10 cellular contexts compared by ENCODE assay signal in the genomic region with DNA sequence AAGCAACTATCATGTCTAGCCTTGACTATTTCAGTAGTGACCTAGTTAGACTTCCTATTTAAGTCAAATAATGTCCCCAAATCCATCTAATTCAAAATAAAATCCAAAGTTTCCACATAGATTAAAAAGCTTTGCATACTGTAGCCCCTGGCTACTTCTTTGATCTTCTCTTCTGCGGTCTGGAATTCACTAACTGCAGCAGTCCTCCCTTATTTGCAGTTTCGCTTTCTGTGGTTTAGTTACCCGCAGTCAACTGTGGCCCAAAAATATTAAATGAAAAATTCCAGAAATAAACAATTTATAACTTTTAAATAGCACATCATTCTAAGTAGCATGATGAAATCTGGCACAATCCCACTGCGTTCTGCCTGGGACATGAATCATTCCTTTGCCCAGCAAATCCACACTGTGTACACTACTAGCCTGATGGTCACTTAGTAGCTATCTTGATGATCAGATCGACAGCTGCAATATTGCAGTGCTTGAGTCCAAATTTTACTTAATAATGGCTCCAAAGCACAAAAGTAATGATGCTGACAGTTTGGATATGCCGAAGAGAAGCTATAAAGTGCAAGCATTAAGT.
DNase-seq lines count a peak whose midpoint lies in the region; ATAC-seq and TF ChIP-seq lines count a peak whose summit lies in the region.
"Had no signal": no experiment of that assay in that cellular context is flagged by ENCODE, and none has a peak within 500 bp of the region (broad histone marks: within the 10 kb centered on the region; RNA-seq: fewer than 3 reads in every experiment).

No MANE protein-coding gene starts in this region.

- H3K9me3 ChIP-seq in KOPT-K1 (ENCODE audit: insufficient read depth, low read length, poor library complexity, severe bottlenecking) (no peaks in the 10 kb centered on the region), mammary epithelial cell (replicated peaks; ENCODE audit: insufficient read depth, low read length) (no peaks in the 10 kb centered on the region)
- H3K9me3 ChIP-seq: tibial nerve had no signal

- peaks cover 2% of the 10 kb centered on the region for H3K9me3 Mint-ChIP-seq in mesothelial cell of epicardium
- H3K9me3 Mint-ChIP-seq in activated CD8-positive, alpha-beta T cell treated with anti-CD3 and anti-CD28 coated beads, Interleukin-2, amount 10 ng/mL, durations not matched to agents 7 days and 5 days (ENCODE audit: insufficient read depth) = peaks cover under 1% of the 10 kb centered on the region

- 18% methylated on average over 6 of the region's 6 CpGs for WGBS in mammary epithelial cell (ENCODE audit: low coverage, missing lambda C conversion rate)

- H3K79me2 ChIP-seq in mammary epithelial cell (ENCODE audit: insufficient read depth, low read length) = no peaks in the 10 kb centered on the region

- H2AFZ ChIP-seq in mammary epithelial cell (ENCODE audit: low read depth, low read length) = peak overlapping the region; percentile 13

- H3K27me3 Mint-ChIP-seq in mesothelial cell of epicardium (ENCODE audit: low read depth) = no peaks in the 10 kb centered on the region
- no peaks in the 10 kb centered on the region for H3K27me3 Mint-ChIP-seq in activated CD8-positive, alpha-beta T cell treated with anti-CD3 and anti-CD28 coated beads, Interleukin-2, amount 10 ng/mL, durations not matched to agents 7 days and 5 days (ENCODE audit: low read depth)

- DNase-seq in A172 (ENCODE audit: low spot score) (peak; percentile 20), mammary epithelial cell (peak; percentile 75), mesothelial cell of epicardium (ENCODE audit: low spot score in 2 of 2, unreplicated experiment in 2 of 2) (no peak), cerebellum (ENCODE audit: low spot score) (no peak), NCI-H226 (no peak)
- no peak for DNase-seq in activated CD8-positive, alpha-beta T cell treated with anti-CD3 and anti-CD28 coated beads, Interleukin-2, amount 10 ng/mL, durations not matched to agents 7 days and 5 days
- DNase-seq: NCI-H2107 had no signal

- CTCF ChIA-PET in mammary epithelial cell (lab: Charles Lee; ENCODE audit: low non-redundant PET) = no interaction called here
- CTCF ChIA-PET in activated CD8-positive, alpha-beta T cell treated with anti-CD3 and anti-CD28 coated beads, Interleukin-2, amount 10 ng/mL, durations not matched to agents 7 days and 5 days (lab: Charles Lee) = no interaction called here

- in situ Hi-C loops in mammary epithelial cell (cut with MboI; ENCODE audit: low sequenced_read_pairs in 2 of 2) = no loop called here

- dilution Hi-C loops in mammary epithelial cell (cut with HindIII; ENCODE audit: low sequenced_read_pairs) = no loop called here

- H3K4me1 ChIP-seq in mammary epithelial cell (ENCODE audit: insufficient read depth, low read length) = peaks cover 4% of the 10 kb centered on the region
- H3K4me1 ChIP-seq: tibial nerve had no signal

- peaks cover 17% of the 10 kb centered on the region for H3K4me1 Mint-ChIP-seq in mesothelial cell of epicardium
- H3K4me1 Mint-ChIP-seq in activated CD8-positive, alpha-beta T cell treated with anti-CD3 and anti-CD28 coated beads, Interleukin-2, amount 10 ng/mL, durations not matched to agents 7 days and 5 days (ENCODE audit: low read depth) = peaks cover 6% of the 10 kb centered on the region

- intact Hi-C loops in mammary epithelial cell (cut with micrococcal nuclease) = no loop called here

- TF ChIP-seq CTCF in mammary epithelial cell (conservative IDR thresholded peaks at IDR 0.05 in 1 of 2, IDR thresholded peaks at IDR 0.05 in 1 of 2; ENCODE audit: extremely low read depth in 1 of 2, insufficient read depth in 1 of 2, low read depth in 1 of 2, low read length in 2 of 2) (no peak), mesothelial cell of epicardium (IDR thresholded peaks at IDR 0.05; ENCODE audit: unreplicated experiment) (no peak)

- no peaks in the 10 kb centered on the region for H4K20me1 ChIP-seq in mammary epithelial cell (ENCODE audit: insufficient read depth, low read length)

- TSS peak; percentile 77 for BruUV-seq in mammary epithelial cell (replicated peaks; lab: Mats Ljungman, UMichigan)

- no peak for ATAC-seq in GM18502 (IDR thresholded peaks at IDR 0.05; ENCODE audit: poor library complexity, unreplicated experiment)
- ATAC-seq in activated CD8-positive, alpha-beta T cell treated with anti-CD3 and anti-CD28 coated beads, Interleukin-2, amount 10 ng/mL, durations not matched to agents 7 days and 5 days = no peak

- H3K27ac ChIP-seq in KOPT-K1 (ENCODE audit: low read depth, low read length, poor library complexity, severe bottlenecking) (peak overlapping the region; percentile 21), mammary epithelial cell (ENCODE audit: insufficient read depth, low read depth, low read length) (peak overlapping the region; percentile 55)
- H3K27ac ChIP-seq: tibial nerve had no signal

- H3K27me3 ChIP-seq in mammary epithelial cell (ENCODE audit: insufficient read depth, low read length) = no peaks in the 10 kb centered on the region
- H3K27me3 ChIP-seq: tibial nerve had no signal

- peaks cover 2% of the 10 kb centered on the region for H3K36me3 Mint-ChIP-seq in mesothelial cell of epicardium
- H3K36me3 Mint-ChIP-seq in activated CD8-positive, alpha-beta T cell treated with anti-CD3 and anti-CD28 coated beads, Interleukin-2, amount 10 ng/mL, durations not matched to agents 7 days and 5 days (ENCODE audit: low read depth) = peaks cover 2% of the 10 kb centered on the region

- peak overlapping the region; percentile 9 to 37 (median 17) for H3K4me3 ChIP-seq in mammary epithelial cell (replicated peaks in 1 of 3; ENCODE audit: insufficient read depth in 1 of 3, low read depth in 2 of 3, low read length in 3 of 3)
- H3K4me3 ChIP-seq: tibial nerve had no signal

- H3K9ac ChIP-seq in mammary epithelial cell (ENCODE audit: insufficient read depth, low read length) = peak overlapping the region; percentile 25

- H3K4me3 Mint-ChIP-seq in mesothelial cell of epicardium = peak overlapping the region; percentile 3
- no peak overlapping the region for H3K4me3 Mint-ChIP-seq in activated CD8-positive, alpha-beta T cell treated with anti-CD3 and anti-CD28 coated beads, Interleukin-2, amount 10 ng/mL, durations not matched to agents 7 days and 5 days

- peak overlapping the region; percentile 67 for H3K4me2 ChIP-seq in mammary epithelial cell (ENCODE audit: insufficient read depth, low read depth, low read length)

- POLR2A ChIA-PET in activated CD8-positive, alpha-beta T cell treated with anti-CD3 and anti-CD28 coated beads, Interleukin-2, amount 10 ng/mL, durations not matched to agents 7 days and 5 days (lab: Charles Lee) = no interaction called here

- H3K27ac Mint-ChIP-seq in mesothelial cell of epicardium = peak overlapping the region; percentile 5
- H3K27ac Mint-ChIP-seq in activated CD8-positive, alpha-beta T cell treated with anti-CD3 and anti-CD28 coated beads, Interleukin-2, amount 10 ng/mL, durations not matched to agents 7 days and 5 days = no peak overlapping the region

- H3K36me3 ChIP-seq in KOPT-K1 (ENCODE audit: insufficient read depth, low read length) (no peaks in the 10 kb centered on the region), mammary epithelial cell (ENCODE audit: insufficient read depth, low read length) (no peaks in the 10 kb centered on the region)

Comparison
In these comparisons a context has a peak if more than half of its experiments do, and no peak if none do; other contexts are left out.
1. DNase-seq: peak in A172 (single experiment) and mammary epithelial cell (single experiment); none in mesothelial cell of epicardium (0 of 2), activated CD8-positive, alpha-beta T cell treated with anti-CD3 and anti-CD28 coated beads, Interleukin-2, amount 10 ng/mL, durations not matched to agents 7 days and 5 days (single experiment), cerebellum (single experiment) and NCI-H226 (single experiment).